In genomic region chr17:7239091-7240027, GRCh38 we compare ENCODE assay signal across 8 cellular contexts. TPM values are rescaled to one million over a fixed set of nuclear protein-coding genes. Genes with fewer than 3 reads are reported as not detected.
DNase-seq lines count a peak whose midpoint lies in the region; ATAC-seq and TF ChIP-seq lines count a peak whose summit lies in the region.

PHF23 (minus strand) TSS chr17:7239457; CDS start chr17:7239279, 178 bp downstream.

- H3K27me3 ChIP-seq in Karpas-422 (ENCODE audit: low read length), result no peaks in the 10 kb centered on the region
- no peaks in the 10 kb centered on the region for H3K27me3 ChIP-seq in esophagus muscularis mucosa
- no peaks in the 10 kb centered on the region for H3K27me3 ChIP-seq in muscle layer of duodenum (ENCODE audit: low read depth, low read length)

- H3K4me1 ChIP-seq in Karpas-422 (ENCODE audit: low read length), result peaks cover 63% of the 10 kb centered on the region
- H3K4me1 ChIP-seq in esophagus muscularis mucosa, result peaks cover 41 to 68% (median 65%) of the 10 kb centered on the region in 4 donors
- H3K4me1 ChIP-seq in muscle layer of duodenum (ENCODE audit: control insufficient read depth in 1 of 2, insufficient read depth in 2 of 2, low read length in 2 of 2), result peaks cover 34 to 50% of the 10 kb centered on the region in 2 donors

- intact Hi-C loops in esophagus muscularis mucosa (cut with DNase I), result no loop called here

- H3K9me2 ChIP-seq in Karpas-422 (replicated peaks; ENCODE audit: insufficient read depth, low read length), result no peaks in the 10 kb centered on the region

- H3K36me3 ChIP-seq in Karpas-422 (ENCODE audit: insufficient read depth, low read length), result peaks cover 12% of the 10 kb centered on the region; the same call in 1 of the 2 replicates
- H3K36me3 ChIP-seq in esophagus muscularis mucosa, result peaks cover 19 to 44% (median 40%) of the 10 kb centered on the region in 4 donors
- H3K36me3 ChIP-seq in muscle layer of duodenum (ENCODE audit: control insufficient read depth in 1 of 2, insufficient read depth in 2 of 2, low read length in 2 of 2), result peaks cover 32 to 48% of the 10 kb centered on the region in 2 donors

- H4K20me1 ChIP-seq in Karpas-422 (ENCODE audit: insufficient read depth, low read depth, low read length), result peaks cover 12% of the 10 kb centered on the region; the same call in 1 of the 2 replicates

- H3K9me3 ChIP-seq in Karpas-422 (ENCODE audit: low read length) (no peaks in the 10 kb centered on the region), esophagus muscularis mucosa (no peaks in the 10 kb centered on the region), muscle layer of duodenum (ENCODE audit: control insufficient read depth in 1 of 2, low read length in 2 of 2) (no peaks in the 10 kb centered on the region)

- 0 out of 2 replicates have a peak within 1 kb of the TSS, but pooled peaks have one; percentile 51 for H2AFZ ChIP-seq in Karpas-422 (ENCODE audit: low read length)

- DNase-seq in DMS153 (lab: John Stamatoyannopoulos, UW), result peak; percentile 95
- peak; percentile 99 for DNase-seq in Karpas-422
- DNase-seq in RKO (ENCODE audit: low spot score), result peak; percentile 99
- DNase-seq in activated T-helper 1 cell treated with Interleukin-2 at 50 U/mL for 16 hours (ENCODE audit: low read depth), result peak; percentile 98
- DNase-seq in esophagus muscularis mucosa (ENCODE audit: extremely low spot score), result peak; percentile 100
- peak; percentile 97 to 98 for DNase-seq in stimulated activated CD8-positive, alpha-beta memory T cell treated with anti-CD3 and anti-CD28 coated beads, Interleukin-7, amount 100 ng/mL, for 4 hours (ENCODE audit: low read depth in 2 of 2)

- peak; percentile 35 for ATAC-seq in GM21737 (IDR thresholded peaks at IDR 0.05; ENCODE audit: unreplicated experiment)

- WGBS in esophagus muscularis mucosa, result under 1% methylated on average over 56 of the region's 72 CpGs

- TF ChIP-seq CTCF in esophagus muscularis mucosa (IDR thresholded peaks at IDR 0.05), result peak in 1 of 3 experiments; percentile 22

- H3K4me2 ChIP-seq in Karpas-422 (ENCODE audit: low read depth, low read length, poor library complexity, severe bottlenecking), result peak within 1 kb of the TSS; percentile 90

- TF ChIP-seq POLR2A in esophagus muscularis mucosa (IDR thresholded peaks at IDR 0.05; ENCODE audit: low read depth), result peak; percentile 43

- peak within 1 kb of the TSS; percentile 94 for H3K27ac ChIP-seq in Karpas-422 (ENCODE audit: low read length)
- H3K27ac ChIP-seq in esophagus muscularis mucosa (replicated peaks in 1 of 4), result peak within 1 kb of the TSS; percentile 97 to 99 (median 97)
- peak within 1 kb of the TSS; percentile 100 for H3K27ac ChIP-seq in muscle layer of duodenum (ENCODE audit: low read length)

- H3K4me3 ChIP-seq in Karpas-422 (ENCODE audit: low read length) (peak within 1 kb of the TSS; percentile 98), esophagus muscularis mucosa (peak within 1 kb of the TSS; percentile 94 to 99 (median 96)), muscle layer of duodenum (ENCODE audit: low read depth in 1 of 2, low read length in 2 of 2) (peak within 1 kb of the TSS; percentile 96 to 99)

- no peak for TF ChIP-seq EP300 in esophagus muscularis mucosa (IDR thresholded peaks at IDR 0.05)

- peak within 1 kb of the TSS; percentile 100 for H3K9ac ChIP-seq in Karpas-422 (ENCODE audit: low read length)

- peaks cover 34% of the 10 kb centered on the region for H3K79me2 ChIP-seq in Karpas-422 (ENCODE audit: low read length)

RNA-seq across cellular contexts. Expression of gene PHF23, which starts in this region (rescaled TPM):
- total RNA-seq in Karpas-422 (2014; rRNA removed; shearing (Covaris generic); ENCODE audit: low replicate concordance), result 36.7 and 69.3 TPM in 2 replicates
- 10 to 100 TPM; 21.6 to 38.1 (median 24.8) TPM for total RNA-seq in esophagus muscularis mucosa

Comparison
In these comparisons a context has a peak if more than half of its experiments do, and no peak if none do; other contexts are left out.
1. Peak in every context shown above with its lines: DNase-seq, ATAC-seq, H3K4me3 ChIP-seq and H3K27ac ChIP-seq.